8 cellular contexts compared by ENCODE assay signal in the genomic region with DNA sequence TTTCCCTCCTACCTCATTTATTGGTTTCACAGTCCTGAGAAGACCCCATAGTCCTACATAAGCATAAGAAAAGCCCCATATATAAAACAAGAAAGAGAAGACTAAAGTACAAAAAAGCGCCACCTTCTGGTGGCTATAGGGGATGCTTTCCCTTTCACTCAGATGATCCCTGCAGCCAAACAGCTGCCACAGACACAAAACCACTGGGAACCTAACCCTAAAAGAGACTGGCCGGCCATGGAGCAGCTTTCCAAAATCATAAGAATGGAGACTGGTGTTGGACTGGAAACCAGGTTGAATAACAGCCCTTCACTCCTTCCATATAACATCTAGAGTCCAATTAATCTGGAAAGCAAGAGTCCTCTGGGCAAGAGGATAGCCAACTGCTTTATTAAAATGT. TPM values are rescaled to one million over a fixed set of nuclear protein-coding genes. Genes with fewer than 3 reads are reported as not detected.
DNase-seq lines count a peak whose midpoint lies in the region; ATAC-seq and TF ChIP-seq lines count a peak whose summit lies in the region.
"Had no signal": no experiment of that assay in that cellular context is flagged by ENCODE, and none has a peak within 500 bp of the region (broad histone marks: within the 10 kb centered on the region; RNA-seq: fewer than 3 reads in every experiment).

No MANE protein-coding gene starts in this region.

- no peak overlapping the region for H2AK5ac ChIP-seq in neuronal stem cell (ENCODE audit: low read depth, low read length)

- no peak overlapping the region for H3K14ac ChIP-seq in neuronal stem cell (ENCODE audit: low read length)

- ATAC-seq in HG02938 (IDR thresholded peaks at IDR 0.05; ENCODE audit: unreplicated experiment) = no peak

- no peaks in the 10 kb centered on the region for H3K9me3 Mint-ChIP-seq in activated CD4-positive, alpha-beta T cell treated with anti-CD3 and anti-CD28 coated beads, Interleukin-2, amount 10 ng/mL, durations not matched to agents 7 days and 5 days
- H3K9me3 Mint-ChIP-seq: activated B cell treated with CpG ODN at 0.5 μM for 24 hours had no signal

- no peak overlapping the region for H3K4me3 Mint-ChIP-seq in activated CD4-positive, alpha-beta T cell treated with anti-CD3 and anti-CD28 coated beads, Interleukin-2, amount 10 ng/mL, durations not matched to agents 7 days and 5 days
- H3K4me3 Mint-ChIP-seq: activated B cell treated with CpG ODN at 0.5 μM for 24 hours had no signal

- H3K79me1 ChIP-seq in neuronal stem cell (ENCODE audit: low read depth, low read length) = peaks cover 2% of the 10 kb centered on the region

- peaks cover 49% of the 10 kb centered on the region for H3K36me3 Mint-ChIP-seq in activated CD4-positive, alpha-beta T cell treated with anti-CD3 and anti-CD28 coated beads, Interleukin-2, amount 10 ng/mL, durations not matched to agents 7 days and 5 days (ENCODE audit: low read depth)

- H3K4me3 ChIP-seq in esophagus squamous epithelium (no peak overlapping the region), neuronal stem cell (ENCODE audit: low read length in 2 of 2) (no peak overlapping the region)

- no peak overlapping the region for H3K4me2 ChIP-seq in neuronal stem cell (ENCODE audit: insufficient read depth, low read length, poor library complexity, severe bottlenecking)

- H3K4me1 ChIP-seq in esophagus squamous epithelium = peaks cover 20 to 55% (median 36%) of the 10 kb centered on the region in 3 donors
- H3K4me1 ChIP-seq in neuronal stem cell (ENCODE audit: control insufficient read depth in 2 of 2, insufficient read depth in 1 of 2, low read depth in 1 of 2, low read length in 2 of 2) = peaks cover 0 to 12% of the 10 kb centered on the region in 2 donors

- no peaks in the 10 kb centered on the region for H3K27me3 Mint-ChIP-seq in activated CD4-positive, alpha-beta T cell treated with anti-CD3 and anti-CD28 coated beads, Interleukin-2, amount 10 ng/mL, durations not matched to agents 7 days and 5 days
- H3K27me3 Mint-ChIP-seq: activated B cell treated with CpG ODN at 0.5 μM for 24 hours had no signal

- peaks cover 30% of the 10 kb centered on the region for H3K4me1 Mint-ChIP-seq in activated CD4-positive, alpha-beta T cell treated with anti-CD3 and anti-CD28 coated beads, Interleukin-2, amount 10 ng/mL, durations not matched to agents 7 days and 5 days

- TF ChIP-seq CTCF in esophagus squamous epithelium (IDR thresholded peaks at IDR 0.05) = peak in 5 of 6 experiments; percentile 24 to 70 (median 52)

- POLR2A ChIA-PET in activated CD4-positive, alpha-beta T cell treated with anti-CD3 and anti-CD28 coated beads, Interleukin-2, amount 10 ng/mL, durations not matched to agents 7 days and 5 days (lab: Charles Lee) = no interaction called here

- no peak overlapping the region for H2BK12ac ChIP-seq in neuronal stem cell (ENCODE audit: low read length)

- no peak for TF ChIP-seq POLR2A in esophagus squamous epithelium (IDR thresholded peaks at IDR 0.05)

- H3K27ac ChIP-seq in esophagus squamous epithelium = peak overlapping the region; percentile 61 to 87 (median 86)
- no peak overlapping the region for H3K27ac ChIP-seq in neuronal stem cell (replicated peaks; ENCODE audit: low read length)

- no peak overlapping the region for H2BK120ac ChIP-seq in neuronal stem cell (ENCODE audit: low read depth, low read length)

- TF ChIP-seq RAD21 in Ishikawa (IDR thresholded peaks at IDR 0.05; ENCODE audit: low read depth) = peak; percentile 12; the same call in 1 of the 2 replicates

- no peak overlapping the region for H4K91ac ChIP-seq in neuronal stem cell (ENCODE audit: low read depth, low read length, poor library complexity)

- TF ChIP-seq EP300 in Ishikawa (IDR thresholded peaks at IDR 0.05; ENCODE audit: borderline replicate concordance) = no peak

- H4K8ac ChIP-seq in neuronal stem cell (ENCODE audit: low read depth, low read length) = no peak overlapping the region

- CTCF ChIA-PET in activated CD4-positive, alpha-beta T cell treated with anti-CD3 and anti-CD28 coated beads, Interleukin-2, amount 10 ng/mL, durations not matched to agents 7 days and 5 days (lab: Charles Lee) = interaction anchor here (0.9 to 2.6 kb wide), 4 partner anchors 9 to 91 kb away, joined by 3 to 12 read pairs (median 4); partner anchors contain the start of genes DYNC1LI2 and NAE1

- DNase-seq in EH (ENCODE audit: low read depth) (peak; percentile 58), esophagus squamous epithelium (lab: John Stamatoyannopoulos, UW) (no peak), neuronal stem cell (ENCODE audit: low spot score) (peak; percentile 46)
- DNase-seq in activated CD4-positive, alpha-beta T cell treated with anti-CD3 and anti-CD28 coated beads, Interleukin-2, amount 10 ng/mL, durations not matched to agents 7 days and 5 days = peak; percentile 38
- DNase-seq in effector CD8-positive, alpha-beta T cell (lab: John Stamatoyannopoulos, UW) = no peak
- DNase-seq: activated B cell treated with CpG ODN at 0.5 μM for 24 hours had no signal

- H3K23ac ChIP-seq in neuronal stem cell (ENCODE audit: low read depth, low read length, poor library complexity) = no peak overlapping the region

- peaks cover 10 to 89% (median 11%) of the 10 kb centered on the region in 3 donors for H3K36me3 ChIP-seq in esophagus squamous epithelium
- H3K36me3 ChIP-seq in neuronal stem cell (replicated peaks in 1 of 2; ENCODE audit: control insufficient read depth in 2 of 2, insufficient read depth in 2 of 2, low read length in 2 of 2) = peaks cover 50 to 98% of the 10 kb centered on the region in 2 donors

- no peaks in the 10 kb centered on the region for H3K9me3 ChIP-seq in esophagus squamous epithelium
- H3K9me3 ChIP-seq in neuronal stem cell (replicated peaks in 1 of 2; ENCODE audit: control insufficient read depth in 2 of 2, insufficient read depth in 1 of 2, low read depth in 1 of 2, low read length in 2 of 2) = peaks cover 0 to 2% of the 10 kb centered on the region in 2 donors

- H3K27ac Mint-ChIP-seq in activated CD4-positive, alpha-beta T cell treated with anti-CD3 and anti-CD28 coated beads, Interleukin-2, amount 10 ng/mL, durations not matched to agents 7 days and 5 days = peak overlapping the region; percentile 52
- H3K27ac Mint-ChIP-seq: activated B cell treated with CpG ODN at 0.5 μM for 24 hours had no signal

- H2BK5ac ChIP-seq in neuronal stem cell (ENCODE audit: low read length) = no peak overlapping the region

- H3K18ac ChIP-seq in neuronal stem cell (ENCODE audit: low read length) = no peak overlapping the region

- no peak overlapping the region for H3K4ac ChIP-seq in neuronal stem cell (ENCODE audit: low read length)

- H3K27me3 ChIP-seq in esophagus squamous epithelium (no peaks in the 10 kb centered on the region), neuronal stem cell (ENCODE audit: control insufficient read depth in 3 of 3, insufficient read depth in 3 of 3, low read depth in 1 of 3, low read length in 3 of 3) (no peaks in the 10 kb centered on the region)

- intact Hi-C loops in esophagus squamous epithelium (cut with DNase I) = no loop called here

- H3K9ac ChIP-seq in neuronal stem cell (ENCODE audit: low read depth, low read length, poor library complexity) = no peak overlapping the region

- no peak overlapping the region for H2BK15ac ChIP-seq in neuronal stem cell (ENCODE audit: low read length)

- whole genome bisulfite sequencing in esophagus squamous epithelium, 2 donors = 29 to 43% methylated on average over 2 of the region's 2 CpGs
- no CpG with 5 or more reads among the region's 2 CpGs for WGBS in neuronal stem cell (ENCODE audit: extremely low coverage in 2 of 2, insufficient read length in 2 of 2, insufficient replicate concordance in 1 of 2), 2 donors

- H2AFZ ChIP-seq in neuronal stem cell (ENCODE audit: low read length) = no peak overlapping the region

TF ChIP-seq in Ishikawa, 13 proteins besides CTCF, POLR2A, EP300 and RAD21:
- TF ChIP-seq TEAD4 (IDR thresholded peaks at IDR 0.05) (no peak), CEBPB (IDR thresholded peaks at IDR 0.05) (no peak), NFIC (IDR thresholded peaks at IDR 0.05) (no peak), TCF12 (IDR thresholded peaks at IDR 0.05; ENCODE audit: low read depth) (no peak), FOXM1 (IDR thresholded peaks at IDR 0.05; ENCODE audit: borderline replicate concordance, low read depth) (no peak)

RNA-seq across cellular contexts. Expression of gene DYNC1LI2, which starts 11.4 kb away (rescaled TPM):
- 10 to 100 TPM; 53.9 to 65.9 TPM for total RNA-seq in activated CD4-positive, alpha-beta T cell treated with anti-CD3 and anti-CD28 coated beads, Interleukin-2, amount 10 ng/mL, durations not matched to agents 7 days and 5 days
- 100 to 1,000 TPM in 1 of 4 donors, 10 to 100 TPM in 3; 66.4 to 140 (median 86.2) TPM for total RNA-seq in esophagus squamous epithelium
- 154 TPM for polyA plus RNA-seq in neuronal stem cell (2013, experiment 1 of 2)
- polyA plus RNA-seq in neuronal stem cell (2013, experiment 2 of 2) = 164 TPM

RNA-seq across cellular contexts. Expression of gene CMTM4, which starts 43.5 kb away (rescaled TPM):
- under 1 TPM; 0.73 to 0.84 TPM for total RNA-seq in activated CD4-positive, alpha-beta T cell treated with anti-CD3 and anti-CD28 coated beads, Interleukin-2, amount 10 ng/mL, durations not matched to agents 7 days and 5 days
- total RNA-seq in esophagus squamous epithelium = 10 to 100 TPM; 13.7 to 24.0 (median 15.8) TPM
- polyA plus RNA-seq in neuronal stem cell (2013, experiment 1 of 2) = 17.4 TPM
- polyA plus RNA-seq in neuronal stem cell (2013, experiment 2 of 2) = 17.4 TPM

Comparison
In these comparisons a context has a peak if more than half of its experiments do, and no peak if none do; other contexts are left out.
1. DNase-seq: peak in EH (single experiment), activated CD4-positive, alpha-beta T cell treated with anti-CD3 and anti-CD28 coated beads, Interleukin-2, amount 10 ng/mL, durations not matched to agents 7 days and 5 days (single experiment) and neuronal stem cell (single experiment); none in esophagus squamous epithelium (single experiment) and effector CD8-positive, alpha-beta T cell (single experiment).
2. RNA of gene CMTM4, which starts 43.5 kb away (total RNA-seq): 13.7 to 24.0 TPM in esophagus squamous epithelium; 0.73 to 0.84 TPM in activated CD4-positive, alpha-beta T cell treated with anti-CD3 and anti-CD28 coated beads, Interleukin-2, amount 10 ng/mL, durations not matched to agents 7 days and 5 days; every median in the first group is over 4 times any median in the second.